4 cellular contexts compared by ENCODE assay signal in genomic region chr3:181619897-181620296, GRCh38.
"Had no signal": no experiment of that assay in that cellular context is flagged by ENCODE, and none has a peak within 500 bp of the region (broad histone marks: within the 10 kb centered on the region; RNA-seq: fewer than 3 reads in every experiment).

No MANE protein-coding gene starts in this region.

- H3K4me3 Mint-ChIP-seq: GM23338, H9 had no signal

- H3K4me3 ChIP-seq: GM23338 had no signal

- H3K9me3 Mint-ChIP-seq: GM23338, H9 had no signal

- DNase-seq: H9, HCEC 1CT, IMR-90 had no signal

- H3K27ac Mint-ChIP-seq: GM23338, H9 had no signal

- ATAC-seq: GM23338 had no signal
